ENCODE assay signal across 14 cellular contexts in the genomic region with DNA sequence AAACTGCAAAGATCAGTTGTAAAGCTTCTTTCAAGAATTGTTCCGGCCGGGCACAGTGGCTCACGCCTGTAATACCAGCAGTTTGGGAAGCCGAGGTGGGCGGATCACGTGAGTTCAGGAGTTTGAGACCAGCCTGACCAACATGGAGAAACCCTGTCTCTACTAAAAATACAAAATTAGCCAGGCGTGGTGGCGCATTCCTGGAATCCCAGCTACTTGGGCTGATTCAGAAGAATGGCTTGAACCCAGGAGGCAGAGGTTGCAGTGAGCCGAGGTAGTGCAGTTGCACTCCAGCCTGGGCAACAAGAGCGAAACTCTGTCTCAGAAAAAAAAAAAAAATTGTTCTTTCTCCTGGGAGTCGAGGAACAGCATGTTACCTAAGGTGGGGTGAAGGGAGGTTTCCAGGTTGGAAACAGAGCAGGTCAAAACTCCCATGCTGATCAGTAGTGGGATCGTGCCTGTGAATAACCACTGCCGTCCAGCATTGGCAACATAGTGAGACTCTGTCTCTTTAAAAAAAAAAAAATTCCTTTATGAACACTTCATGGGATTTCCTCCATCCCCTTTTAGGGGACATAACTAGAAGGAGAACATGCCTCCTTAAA. TPM values are rescaled to one million over a fixed set of nuclear protein-coding genes. Genes with fewer than 3 reads are reported as not detected.
DNase-seq lines count a peak whose midpoint lies in the region; ATAC-seq, FAIRE-seq and TF ChIP-seq lines count a peak whose summit lies in the region.
"Had no signal": no experiment of that assay in that cellular context is flagged by ENCODE, and none has a peak within 500 bp of the region (broad histone marks: within the 10 kb centered on the region; RNA-seq: fewer than 3 reads in every experiment).

No MANE protein-coding gene starts in this region.

- BruUV-seq in K562 (replicated peaks; lab: Mats Ljungman, UMichigan), result no TSS peak

- intact Hi-C loops in K562 (cut with micrococcal nuclease), result no loop called here
- intact Hi-C loops in left colon (cut with DNase I, micrococcal nuclease), result no loop called here
- intact Hi-C loops in thyroid gland (cut with DNase I), result no loop called here

- H3K27me3 ChIP-seq in Loucy (ENCODE audit: insufficient read depth, low read length, poor library complexity, severe bottlenecking) (no peaks in the 10 kb centered on the region), K562 (ENCODE audit: control insufficient read depth in 2 of 2, insufficient read depth in 2 of 2, low read length in 2 of 2) (no peaks in the 10 kb centered on the region), thyroid gland (no peaks in the 10 kb centered on the region)

- TF ChIP-seq RAD21 in K562 (CRISPR knock-in tag; conservative IDR thresholded peaks at IDR 0.05 in 1 of 2, IDR thresholded peaks at IDR 0.05 in 1 of 2), result no peak

- 80% methylated on average over 5 of the region's 13 CpGs for WGBS in K562 (ENCODE audit: insufficient coverage, low coverage, missing lambda C conversion rate)
- WGBS in thyroid gland, 2 donors, result 43 to 46% methylated on average over 13 of the region's 13 CpGs

- in situ Hi-C loops in K562 (cut with MboI), result no loop called here

- TF ChIP-seq CTCF in Loucy (conservative IDR thresholded peaks at IDR 0.05; ENCODE audit: low read length) (no peak), K562 (IDR thresholded peaks at IDR 0.05 in 2 of 3, conservative IDR thresholded peaks at IDR 0.05 in 1 of 3; ENCODE audit: insufficient read depth in 2 of 3, low read depth in 1 of 3, low read length in 3 of 3) (no peak), thyroid gland (IDR thresholded peaks at IDR 0.05) (no peak)

- TF ChIP-seq EP300 in K562 (IDR thresholded peaks at IDR 0.05; ENCODE audit: low read length), result no peak

- no peak for DNase-seq in K562 (ENCODE audit: extremely low read depth in 1 of 4, low spot score in 3 of 4)
- no peak for DNase-seq in left colon
- peak; percentile 80 to 83 for DNase-seq in thyroid gland
- DNase-seq in activated CD4-positive, alpha-beta T cell treated with anti-CD3 and anti-CD28 coated beads, Interleukin-2, amount 50 U/mL, for 4 hours, result no peak
- DNase-seq in SKM-1 treated with dmso at 0.1 percent for 144 hours (lab: John Stamatoyannopoulos, UW; ENCODE audit: unreplicated experiment), result no peak
- DNase-seq: CD8-positive, alpha-beta T cell; NCI-H1092 treated with DMSO at 0.1 percent for 48 hours; NCI-H1694; NCI-H2107; NCI-H345; NCI-H69 had no signal

- no peak for FAIRE-seq in K562 (lab: Jason Lieb, UNC)
- FAIRE-seq: H54 had no signal

- H3K36me3 ChIP-seq in Loucy (ENCODE audit: insufficient read depth, low read length), result no peaks in the 10 kb centered on the region
- H3K36me3 ChIP-seq in K562 (ENCODE audit: control insufficient read depth, insufficient read depth, low read length), result 0 out of 3 replicates have a peak, but pooled peaks cover 4% of the 10 kb centered on the region
- no peaks in the 10 kb centered on the region for H3K36me3 ChIP-seq in thyroid gland

- H3K4me3 ChIP-seq in Loucy (ENCODE audit: low read length, poor library complexity, severe bottlenecking), result no peak overlapping the region
- no peak overlapping the region for H3K4me3 ChIP-seq in K562
- H3K4me3 ChIP-seq in thyroid gland (replicated peaks in 1 of 3), result no peak overlapping the region

- H3K9me2 ChIP-seq in Loucy (replicated peaks; ENCODE audit: low read depth, low read length), result no peaks in the 10 kb centered on the region

- no peaks in the 10 kb centered on the region for H3F3A ChIP-seq in Loucy (ENCODE audit: low read depth)

- H3K4me1 ChIP-seq in Loucy (ENCODE audit: insufficient read depth, low read length, poor library complexity, severe bottlenecking), result peaks cover 54% of the 10 kb centered on the region
- H3K4me1 ChIP-seq in K562 (replicated peaks in 1 of 2; ENCODE audit: control insufficient read depth in 2 of 2, insufficient read depth in 2 of 2, low read length in 2 of 2), result no peaks in the 10 kb centered on the region; a peak in 1 of 5 replicates
- H3K4me1 ChIP-seq in thyroid gland, result peaks cover 36 to 48% of the 10 kb centered on the region in 2 donors

- H4K20me1 ChIP-seq in Loucy (ENCODE audit: insufficient read depth, low read length, poor library complexity, severe bottlenecking), result peaks cover 58% of the 10 kb centered on the region
- H4K20me1 ChIP-seq in K562 (replicated peaks; ENCODE audit: control insufficient read depth, insufficient read depth, low read length), result no peaks in the 10 kb centered on the region; the same call in 1 of the 2 replicates

- TF ChIP-seq POLR2A in K562 (conservative IDR thresholded peaks at IDR 0.05) (no peak), thyroid gland (IDR thresholded peaks at IDR 0.05) (no peak)

- H3K79me2 ChIP-seq in Loucy (ENCODE audit: insufficient read depth, low read length), result peaks cover 100% of the 10 kb centered on the region
- peaks cover 89% of the 10 kb centered on the region for H3K79me2 ChIP-seq in K562 (ENCODE audit: control insufficient read depth, insufficient read depth, low read length)

- POLR2A ChIA-PET in K562 (lab: Yijun Ruan, JAX), result no interaction called here

- H3K9ac ChIP-seq in Loucy (ENCODE audit: low read depth, low read length, poor library complexity, severe bottlenecking) (no peak overlapping the region), K562 (ENCODE audit: insufficient read depth in 1 of 2, low read depth in 2 of 2, low read length in 2 of 2) (no peak overlapping the region)

- H3K9me1 ChIP-seq in K562 (ENCODE audit: control insufficient read depth, insufficient read depth, low read length), result no peaks in the 10 kb centered on the region

- ATAC-seq in K562 (no peak), left colon (peak; percentile 26), GM19328 (IDR thresholded peaks at IDR 0.05; ENCODE audit: unreplicated experiment) (no peak)
- ATAC-seq: CD8-positive, alpha-beta T cell had no signal

- H3K4me2 ChIP-seq in Loucy (ENCODE audit: low read depth, low read length, poor library complexity, severe bottlenecking) (peak overlapping the region; percentile 36), K562 (ENCODE audit: insufficient read depth, low read length) (no peak overlapping the region)

- CTCF ChIA-PET in K562 (lab: Yijun Ruan, JAX; ENCODE audit: low intra/inter-chr PET ratio), result no interaction called here

- H3K9me3 ChIP-seq in Loucy (ENCODE audit: insufficient read depth, low read depth, low read length) (no peaks in the 10 kb centered on the region), K562 (replicated peaks; ENCODE audit: control insufficient read depth, insufficient read depth, low read depth, low read length) (no peaks in the 10 kb centered on the region), thyroid gland (no peaks in the 10 kb centered on the region)

- H2AFZ ChIP-seq in Loucy (ENCODE audit: low read length) (no peak overlapping the region), K562 (ENCODE audit: low read depth, low read length) (no peak overlapping the region)

- H3K27ac ChIP-seq in K562 (ENCODE audit: extremely low read depth, low read depth, low read length) (no peak overlapping the region), thyroid gland (peak overlapping the region; percentile 2 to 24 (median 13))

TF ChIP-seq in K562, 482 proteins besides CTCF, POLR2A, EP300 and RAD21:
- TF ChIP-seq ZNF75A (CRISPR knock-in tag; IDR thresholded peaks at IDR 0.05) (no peak), ZNF384 (IDR thresholded peaks at IDR 0.05; ENCODE audit: low read depth, low read length) (peak; percentile 37; the same call in 1 of the 2 replicates)
- TF ChIP-seq, protein P1, sequence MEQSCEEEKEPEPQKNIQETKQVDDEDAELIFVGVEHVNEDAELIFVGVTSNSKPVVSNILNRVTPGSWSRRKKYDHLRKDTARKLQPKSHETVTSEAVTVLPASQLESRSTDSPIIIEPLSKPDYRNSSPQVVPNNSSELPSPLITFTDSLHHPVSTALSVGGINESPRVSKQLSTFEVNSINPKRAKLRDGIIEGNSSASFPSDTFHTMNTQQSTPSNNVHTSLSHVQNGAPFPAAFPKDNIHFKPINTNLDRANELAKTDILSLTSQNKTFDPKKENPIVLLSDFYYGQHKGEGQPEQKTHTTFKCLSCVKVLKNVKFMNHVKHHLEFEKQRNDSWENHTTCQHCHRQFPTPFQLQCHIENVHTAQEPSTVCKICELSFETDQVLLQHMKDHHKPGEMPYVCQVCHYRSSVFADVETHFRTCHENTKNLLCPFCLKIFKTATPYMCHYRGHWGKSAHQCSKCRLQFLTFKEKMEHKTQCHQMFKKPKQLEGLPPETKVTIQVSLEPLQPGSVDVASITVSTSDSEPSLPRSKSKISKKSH (CRISPR knock-in tag; IDR thresholded peaks at IDR 0.05), result no peak

RNA-seq across cellular contexts. Expression of a gene that starts 13.9 kb away (rescaled TPM):
- total RNA-seq in K562 (2011; cell fraction: chromatin; rRNA removed; ENCODE audit: low replicate concordance), result 20.0 and 27.1 TPM in 2 replicates
- total RNA-seq in K562 (2011; cell fraction: nucleolus; rRNA removed), result 14.5 and 16.6 TPM in 2 replicates
- total RNA-seq in K562 (2011; cell fraction: nucleoplasm; rRNA removed), result 13.1 and 15.4 TPM in 2 replicates
- 14.0 and 15.1 TPM in 2 replicates for total RNA-seq in K562 (2014; rRNA removed)
- total RNA-seq in K562 (2014; rRNA removed; fragmentation: Illumina TruSeq; extraction: Trizol), result 19.0 and 21.2 TPM in 2 replicates
- 17.1 and 18.0 TPM in 2 replicates for total RNA-seq in K562 (2015; rRNA removed; fragmentation: Illumina TruSeq; extraction: Trizol)
- 16.5 and 16.9 TPM in 2 replicates for total RNA-seq in K562 (2021)
- polyA plus RNA-seq in K562 (2011; rRNA removed), result 20.4 and 24.9 TPM in 2 replicates
- polyA plus RNA-seq in K562 (2011; cell fraction: cytosol; rRNA removed), result 10.5 and 13.3 TPM in 2 replicates
- 14.1 and 45.0 TPM in 2 replicates for polyA plus RNA-seq in K562 (2011; cell fraction: nucleus; rRNA removed)
- polyA plus RNA-seq in K562 (2012), result 13.0 and 13.2 TPM in 2 replicates
- 13.3 and 16.2 TPM in 2 replicates for polyA plus RNA-seq in K562 (2014; fragmentation: Illumina TruSeq; extraction: Trizol)
- 10 to 100 TPM in 1 of 2 experiments, 1 to 10 TPM in 1; 6.3 to 10.8 TPM for polyA plus RNA-seq in K562 (2014; fragmentation: Nextera tagmentation; extraction: Ambion mirVana)
- 15.3 and 15.9 TPM in 2 replicates for polyA plus RNA-seq in K562 (2014; rRNA removed)
- polyA minus RNA-seq in K562 (2011; rRNA and poly(A)+ RNA removed), result 27.0 and 33.6 TPM in 2 replicates
- polyA minus RNA-seq in K562 (2011; cell fraction: cytosol; rRNA and poly(A)+ RNA removed), result 8.1 and 13.3 TPM in 2 replicates
- polyA minus RNA-seq in K562 (2011; cell fraction: nucleus; rRNA and poly(A)+ RNA removed), result 9.3 and 31.9 TPM in 2 replicates
- 10 to 100 TPM; 76.2 to 81.9 TPM for total RNA-seq in left colon
- 10 to 100 TPM; 60.0 to 88.5 (median 81.9) TPM for total RNA-seq in thyroid gland

Comparison
In these comparisons a context has a peak if more than half of its experiments do, and no peak if none do; other contexts are left out.
1. DNase-seq: peak in thyroid gland (2 of 2); none in K562 (0 of 4), left colon (0 of 2), activated CD4-positive, alpha-beta T cell treated with anti-CD3 and anti-CD28 coated beads, Interleukin-2, amount 50 U/mL, for 4 hours (0 of 2) and SKM-1 treated with dmso at 0.1 percent for 144 hours (single experiment).